8 cellular contexts compared by ENCODE assay signal in genomic region chr1:47262787-47263413, GRCh38. TPM values are rescaled to one million over a fixed set of nuclear protein-coding genes. Genes with fewer than 3 reads are reported as not detected.
DNase-seq lines count a peak whose midpoint lies in the region; ATAC-seq and TF ChIP-seq lines count a peak whose summit lies in the region.

No MANE protein-coding gene starts in this region.

- H3K4me3 ChIP-seq in body of pancreas = no peak overlapping the region
- no peak overlapping the region for H3K4me3 ChIP-seq in suprapubic skin

- no peaks in the 10 kb centered on the region for H3K9me3 ChIP-seq in body of pancreas
- H3K9me3 ChIP-seq in suprapubic skin = no peaks in the 10 kb centered on the region

- DNase-seq in SHP77 (lab: John Stamatoyannopoulos, UW) (peak; percentile 11 to 38), SHP77 treated with DMSO at 0.1 percent for 48 hours (lab: John Stamatoyannopoulos, UW) (no peak), HK-2 (ENCODE audit: unreplicated experiment) (peak; percentile 40), RPMI8226 (peak; percentile 65), body of pancreas (peak; percentile 44 to 73 (median 58)), left colon (peak in 1 of 2 donors; percentile 50), suprapubic skin (ENCODE audit: low spot score in 2 of 2) (no peak)

- TF ChIP-seq POLR2A in body of pancreas (IDR thresholded peaks at IDR 0.05) (no peak), suprapubic skin (IDR thresholded peaks at IDR 0.05) (no peak)

- peak; percentile 56 for ATAC-seq in body of pancreas
- peak; percentile 57 for ATAC-seq in left colon
- no peak for ATAC-seq in HG02852 (IDR thresholded peaks at IDR 0.05; ENCODE audit: unreplicated experiment)

- no peak for TF ChIP-seq EP300 in suprapubic skin (IDR thresholded peaks at IDR 0.05)

- no peaks in the 10 kb centered on the region for H3K4me1 ChIP-seq in body of pancreas
- H3K4me1 ChIP-seq in suprapubic skin = no peaks in the 10 kb centered on the region

- WGBS in body of pancreas, 2 donors = 69 to 80% methylated on average over 1 of the region's 1 CpG
- 90% methylated on average over 1 of the region's 1 CpG for WGBS in suprapubic skin

- H3K27ac ChIP-seq in body of pancreas = no peak overlapping the region
- H3K27ac ChIP-seq in suprapubic skin = no peak overlapping the region

- H3K36me3 ChIP-seq in body of pancreas (replicated peaks in 1 of 2; ENCODE audit: insufficient read depth in 1 of 2, low read depth in 2 of 2) (no peaks in the 10 kb centered on the region), suprapubic skin (no peaks in the 10 kb centered on the region)

- peak; percentile 17 to 68 (median 57) for TF ChIP-seq CTCF in body of pancreas (IDR thresholded peaks at IDR 0.05)
- TF ChIP-seq CTCF in suprapubic skin (IDR thresholded peaks at IDR 0.05) = peak; percentile 48 to 54

- intact Hi-C loops in body of pancreas (cut with DNase I) = no loop called here
- intact Hi-C loops in left colon (cut with DNase I, micrococcal nuclease) = no loop called here

- H3K27me3 ChIP-seq in body of pancreas (no peaks in the 10 kb centered on the region), suprapubic skin (no peaks in the 10 kb centered on the region)

RNA-seq across cellular contexts. Expression of gene TAL1, which starts 30.9 kb away (rescaled TPM):
- 1 to 10 TPM; 2.3 to 2.6 TPM for total RNA-seq in body of pancreas
- total RNA-seq in left colon = 1 to 10 TPM; 1.2 to 1.3 TPM
- total RNA-seq in suprapubic skin = 1 to 10 TPM in 2 of 4 donors, under 1 TPM in 2; 0.34 to 1.7 (median 1.2) TPM

RNA-seq across cellular contexts. Expression of gene STIL, which starts 51.0 kb away (rescaled TPM):
- total RNA-seq in body of pancreas (under 1 TPM in 1 of 2 donors, not detected in 1; 0.52 TPM), left colon (10 to 100 TPM in 1 of 2 donors, 1 to 10 TPM in 1; 4.7 to 10.7 TPM), suprapubic skin (1 to 10 TPM; 2.8 to 4.2 (median 4.0) TPM)

Comparison
In these comparisons a context has a peak if more than half of its experiments do, and no peak if none do; other contexts are left out.
1. DNase-seq: peak in SHP77 (2 of 2), HK-2 (single experiment), RPMI8226 (single experiment) and body of pancreas (4 of 4); none in SHP77 treated with DMSO at 0.1 percent for 48 hours (single experiment) and suprapubic skin (0 of 2).